ENCODE assay signal across 1 cellular context in genomic region chr6:150004783-150005717, GRCh38.
A peak's percentile ranks its signal among the peaks of the same experiment; 100 is the strongest.
TF ChIP-seq lines count a peak whose summit lies in the region.

No MANE protein-coding gene starts in this region.

TF ChIP-seq in HepG2, 621 proteins besides CTCF, POLR2A, EP300 and RAD21 (continued from another document and continues in another):
- TF ChIP-seq ZHX2 (IDR thresholded peaks at IDR 0.05; ENCODE audit: low read depth) (no peak), ZHX2 (CRISPR knock-in tag; IDR thresholded peaks at IDR 0.05; ENCODE audit: borderline replicate concordance) (no peak), ZNF180 (CRISPR knock-in tag; IDR thresholded peaks at IDR 0.05; ENCODE audit: borderline replicate concordance, low read depth) (no peak), ZNF282 (IDR thresholded peaks at IDR 0.05; ENCODE audit: partially characterized antibody) (no peak), THAP7 (CRISPR knock-in tag; IDR thresholded peaks at IDR 0.05) (no peak), ZNF24 (IDR thresholded peaks at IDR 0.05) (no peak), NCOA5 (CRISPR knock-in tag; IDR thresholded peaks at IDR 0.05) (no peak), YY1 (IDR thresholded peaks at IDR 0.05; ENCODE audit: insufficient read depth, insufficient replicate concordance, low read depth, low read length) (no peak), UBTF (CRISPR knock-in tag; IDR thresholded peaks at IDR 0.05) (peak; percentile 77), PREB (CRISPR knock-in tag; IDR thresholded peaks at IDR 0.05) (peak; percentile 83; the same call in 1 of the 2 replicates), ZBTB1 (CRISPR knock-in tag; IDR thresholded peaks at IDR 0.05; ENCODE audit: borderline replicate concordance) (no peak), AKNA (CRISPR knock-in tag; IDR thresholded peaks at IDR 0.05; ENCODE audit: borderline replicate concordance) (no peak), ATF1 (CRISPR knock-in tag; IDR thresholded peaks at IDR 0.05) (no peak), CERS6 (CRISPR knock-in tag; IDR thresholded peaks at IDR 0.05) (no peak), NFIC (IDR thresholded peaks at IDR 0.05; ENCODE audit: low read length) (no peak), ZNF768 (CRISPR knock-in tag; IDR thresholded peaks at IDR 0.05) (peak; percentile 68; the same call in 1 of the 2 replicates), KDM5B (CRISPR knock-in tag; IDR thresholded peaks at IDR 0.05; ENCODE audit: borderline replicate concordance) (peak; percentile 78; the same call in 1 of the 2 replicates), ZMYM3 (CRISPR knock-in tag; IDR thresholded peaks at IDR 0.05) (no peak), PHF8 (CRISPR knock-in tag; IDR thresholded peaks at IDR 0.05) (peak; percentile 57), ZNF317 (CRISPR knock-in tag; IDR thresholded peaks at IDR 0.05) (peak; percentile 52; the same call in 1 of the 2 replicates), HOXA5 (CRISPR knock-in tag; IDR thresholded peaks at IDR 0.05) (no peak), NR2C2 (CRISPR knock-in tag; IDR thresholded peaks at IDR 0.05; ENCODE audit: borderline replicate concordance) (peak; percentile 38; the same call in 1 of the 2 replicates), MLXIP (CRISPR knock-in tag; IDR thresholded peaks at IDR 0.05; ENCODE audit: borderline replicate concordance) (no peak), ZNF562 (CRISPR knock-in tag; IDR thresholded peaks at IDR 0.05; ENCODE audit: borderline replicate concordance) (no peak), KMT2B (CRISPR knock-in tag; IDR thresholded peaks at IDR 0.05) (no peak), CBX2 (IDR thresholded peaks at IDR 0.05; ENCODE audit: low read depth, low read length) (peak; percentile 65; the same call in 1 of the 2 replicates), CBX2 (CRISPR knock-in tag; IDR thresholded peaks at IDR 0.05; ENCODE audit: low read depth) (no peak), U2AF2 (IDR thresholded peaks at IDR 0.05; ENCODE audit: low read depth, low read length) (no peak), ZNF775 (CRISPR knock-in tag; IDR thresholded peaks at IDR 0.05; ENCODE audit: borderline replicate concordance) (no peak), ATF2 (CRISPR knock-in tag; IDR thresholded peaks at IDR 0.05) (no peak), ZBTB3 (CRISPR knock-in tag; IDR thresholded peaks at IDR 0.05; ENCODE audit: borderline replicate concordance, low read depth) (no peak), BRCA1 (CRISPR knock-in tag; IDR thresholded peaks at IDR 0.05) (no peak), FIP1L1 (IDR thresholded peaks at IDR 0.05; ENCODE audit: borderline replicate concordance, insufficient read depth, low read depth, low read length) (no peak), TFDP2 (CRISPR knock-in tag; IDR thresholded peaks at IDR 0.05) (peak; percentile 40; the same call in 1 of the 2 replicates), SIX1 (CRISPR knock-in tag; IDR thresholded peaks at IDR 0.05; ENCODE audit: borderline replicate concordance) (no peak), ZBTB7A (CRISPR knock-in tag; IDR thresholded peaks at IDR 0.05) (no peak), NCOA2 (CRISPR knock-in tag; IDR thresholded peaks at IDR 0.05) (no peak), NCOR1 (IDR thresholded peaks at IDR 0.05; ENCODE audit: borderline replicate concordance, low read length) (no peak), ZNF557 (CRISPR knock-in tag; IDR thresholded peaks at IDR 0.05) (no peak), RFXANK (CRISPR knock-in tag; IDR thresholded peaks at IDR 0.05) (no peak)
